ENCODE assay signal across 1 cellular context in the genomic region with DNA sequence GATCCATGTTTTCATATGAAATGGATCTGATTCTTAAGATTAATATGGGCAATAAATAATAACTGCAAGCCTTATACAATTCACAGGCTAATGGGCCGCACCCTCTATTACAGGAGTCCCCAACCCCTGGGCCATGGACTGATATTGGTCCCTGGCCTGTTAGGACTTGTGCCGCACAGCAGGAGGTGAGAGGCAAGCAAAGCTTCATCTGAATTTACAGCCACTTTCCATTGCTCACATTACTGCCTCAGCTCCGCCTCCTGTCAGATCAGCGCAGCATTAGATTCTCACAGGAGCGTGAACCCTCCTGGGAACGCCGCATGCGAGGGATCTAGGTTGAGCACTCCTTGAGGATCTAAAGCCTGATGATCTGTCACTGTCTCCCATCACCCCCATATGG.
A peak's percentile ranks its signal among the peaks of the same experiment; 100 is the strongest.
TF ChIP-seq lines count a peak whose summit lies in the region.

No MANE protein-coding gene starts in this region.

TF ChIP-seq in HEK293, 187 proteins besides CTCF, POLR2A, EP300 and RAD21 (continued from another document):
- TF ChIP-seq, protein P1, sequence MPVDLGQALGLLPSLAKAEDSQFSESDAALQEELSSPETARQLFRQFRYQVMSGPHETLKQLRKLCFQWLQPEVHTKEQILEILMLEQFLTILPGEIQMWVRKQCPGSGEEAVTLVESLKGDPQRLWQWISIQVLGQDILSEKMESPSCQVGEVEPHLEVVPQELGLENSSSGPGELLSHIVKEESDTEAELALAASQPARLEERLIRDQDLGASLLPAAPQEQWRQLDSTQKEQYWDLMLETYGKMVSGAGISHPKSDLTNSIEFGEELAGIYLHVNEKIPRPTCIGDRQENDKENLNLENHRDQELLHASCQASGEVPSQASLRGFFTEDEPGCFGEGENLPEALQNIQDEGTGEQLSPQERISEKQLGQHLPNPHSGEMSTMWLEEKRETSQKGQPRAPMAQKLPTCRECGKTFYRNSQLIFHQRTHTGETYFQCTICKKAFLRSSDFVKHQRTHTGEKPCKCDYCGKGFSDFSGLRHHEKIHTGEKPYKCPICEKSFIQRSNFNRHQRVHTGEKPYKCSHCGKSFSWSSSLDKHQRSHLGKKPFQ (tag by site-specific recombination; IDR thresholded peaks at IDR 0.05), result peak; percentile 85
- TF ChIP-seq ZNF529 (tag by site-specific recombination; IDR thresholded peaks at IDR 0.05; ENCODE audit: insufficient replicate concordance) (no peak), ZNF223 (tag by site-specific recombination; IDR thresholded peaks at IDR 0.05) (no peak), ZNF114 (tag by site-specific recombination; IDR thresholded peaks at IDR 0.05) (no peak), SP2 (tag by site-specific recombination; IDR thresholded peaks at IDR 0.05) (peak; percentile 55), RBAK (tag by site-specific recombination; IDR thresholded peaks at IDR 0.05) (no peak), ZNF621 (tag by site-specific recombination; IDR thresholded peaks at IDR 0.05) (no peak), ZNF558 (tag by site-specific recombination; IDR thresholded peaks at IDR 0.05) (no peak; the same call in 1 of the 2 replicates), ZNF623 (tag by site-specific recombination; IDR thresholded peaks at IDR 0.05) (no peak), ZNF132 (tag by site-specific recombination; IDR thresholded peaks at IDR 0.05; ENCODE audit: borderline replicate concordance) (no peak), BCL11B (tag by site-specific recombination; IDR thresholded peaks at IDR 0.05; ENCODE audit: low read depth) (peak; percentile 88), ZNF561 (tag by site-specific recombination; IDR thresholded peaks at IDR 0.05; ENCODE audit: borderline replicate concordance) (peak; percentile 98), ZNF610 (tag by site-specific recombination; IDR thresholded peaks at IDR 0.05; ENCODE audit: borderline replicate concordance) (peak; percentile 60; the same call in 1 of the 2 replicates), ZNF48 (tag by site-specific recombination; IDR thresholded peaks at IDR 0.05) (no peak), IKZF3 (tag by site-specific recombination; IDR thresholded peaks at IDR 0.05) (peak; percentile 99)
- TF ChIP-seq, protein P2, sequence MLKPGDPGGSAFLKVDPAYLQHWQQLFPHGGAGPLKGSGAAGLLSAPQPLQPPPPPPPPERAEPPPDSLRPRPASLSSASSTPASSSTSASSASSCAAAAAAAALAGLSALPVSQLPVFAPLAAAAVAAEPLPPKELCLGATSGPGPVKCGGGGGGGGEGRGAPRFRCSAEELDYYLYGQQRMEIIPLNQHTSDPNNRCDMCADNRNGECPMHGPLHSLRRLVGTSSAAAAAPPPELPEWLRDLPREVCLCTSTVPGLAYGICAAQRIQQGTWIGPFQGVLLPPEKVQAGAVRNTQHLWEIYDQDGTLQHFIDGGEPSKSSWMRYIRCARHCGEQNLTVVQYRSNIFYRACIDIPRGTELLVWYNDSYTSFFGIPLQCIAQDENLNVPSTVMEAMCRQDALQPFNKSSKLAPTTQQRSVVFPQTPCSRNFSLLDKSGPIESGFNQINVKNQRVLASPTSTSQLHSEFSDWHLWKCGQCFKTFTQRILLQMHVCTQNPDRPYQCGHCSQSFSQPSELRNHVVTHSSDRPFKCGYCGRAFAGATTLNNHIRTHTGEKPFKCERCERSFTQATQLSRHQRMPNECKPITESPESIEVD (tag by site-specific recombination; IDR thresholded peaks at IDR 0.05), result peak; percentile 96
- TF ChIP-seq, protein P3, sequence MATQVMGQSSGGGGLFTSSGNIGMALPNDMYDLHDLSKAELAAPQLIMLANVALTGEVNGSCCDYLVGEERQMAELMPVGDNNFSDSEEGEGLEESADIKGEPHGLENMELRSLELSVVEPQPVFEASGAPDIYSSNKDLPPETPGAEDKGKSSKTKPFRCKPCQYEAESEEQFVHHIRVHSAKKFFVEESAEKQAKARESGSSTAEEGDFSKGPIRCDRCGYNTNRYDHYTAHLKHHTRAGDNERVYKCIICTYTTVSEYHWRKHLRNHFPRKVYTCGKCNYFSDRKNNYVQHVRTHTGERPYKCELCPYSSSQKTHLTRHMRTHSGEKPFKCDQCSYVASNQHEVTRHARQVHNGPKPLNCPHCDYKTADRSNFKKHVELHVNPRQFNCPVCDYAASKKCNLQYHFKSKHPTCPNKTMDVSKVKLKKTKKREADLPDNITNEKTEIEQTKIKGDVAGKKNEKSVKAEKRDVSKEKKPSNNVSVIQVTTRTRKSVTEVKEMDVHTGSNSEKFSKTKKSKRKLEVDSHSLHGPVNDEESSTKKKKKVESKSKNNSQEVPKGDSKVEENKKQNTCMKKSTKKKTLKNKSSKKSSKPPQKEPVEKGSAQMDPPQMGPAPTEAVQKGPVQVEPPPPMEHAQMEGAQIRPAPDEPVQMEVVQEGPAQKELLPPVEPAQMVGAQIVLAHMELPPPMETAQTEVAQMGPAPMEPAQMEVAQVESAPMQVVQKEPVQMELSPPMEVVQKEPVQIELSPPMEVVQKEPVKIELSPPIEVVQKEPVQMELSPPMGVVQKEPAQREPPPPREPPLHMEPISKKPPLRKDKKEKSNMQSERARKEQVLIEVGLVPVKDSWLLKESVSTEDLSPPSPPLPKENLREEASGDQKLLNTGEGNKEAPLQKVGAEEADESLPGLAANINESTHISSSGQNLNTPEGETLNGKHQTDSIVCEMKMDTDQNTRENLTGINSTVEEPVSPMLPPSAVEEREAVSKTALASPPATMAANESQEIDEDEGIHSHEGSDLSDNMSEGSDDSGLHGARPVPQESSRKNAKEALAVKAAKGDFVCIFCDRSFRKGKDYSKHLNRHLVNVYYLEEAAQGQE (tag by site-specific recombination; IDR thresholded peaks at IDR 0.05), result no peak
- TF ChIP-seq, protein P4, sequence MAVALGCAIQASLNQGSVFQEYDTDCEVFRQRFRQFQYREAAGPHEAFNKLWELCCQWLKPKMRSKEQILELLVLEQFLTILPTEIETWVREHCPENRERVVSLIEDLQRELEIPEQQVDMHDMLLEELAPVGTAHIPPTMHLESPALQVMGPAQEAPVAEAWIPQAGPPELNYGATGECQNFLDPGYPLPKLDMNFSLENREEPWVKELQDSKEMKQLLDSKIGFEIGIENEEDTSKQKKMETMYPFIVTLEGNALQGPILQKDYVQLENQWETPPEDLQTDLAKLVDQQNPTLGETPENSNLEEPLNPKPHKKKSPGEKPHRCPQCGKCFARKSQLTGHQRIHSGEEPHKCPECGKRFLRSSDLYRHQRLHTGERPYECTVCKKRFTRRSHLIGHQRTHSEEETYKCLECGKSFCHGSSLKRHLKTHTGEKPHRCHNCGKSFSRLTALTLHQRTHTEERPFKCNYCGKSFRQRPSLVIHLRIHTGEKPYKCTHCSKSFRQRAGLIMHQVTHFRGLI (tag by site-specific recombination; IDR thresholded peaks at IDR 0.05), result peak; percentile 34; the same call in 1 of the 2 replicates
- TF ChIP-seq, protein P5, sequence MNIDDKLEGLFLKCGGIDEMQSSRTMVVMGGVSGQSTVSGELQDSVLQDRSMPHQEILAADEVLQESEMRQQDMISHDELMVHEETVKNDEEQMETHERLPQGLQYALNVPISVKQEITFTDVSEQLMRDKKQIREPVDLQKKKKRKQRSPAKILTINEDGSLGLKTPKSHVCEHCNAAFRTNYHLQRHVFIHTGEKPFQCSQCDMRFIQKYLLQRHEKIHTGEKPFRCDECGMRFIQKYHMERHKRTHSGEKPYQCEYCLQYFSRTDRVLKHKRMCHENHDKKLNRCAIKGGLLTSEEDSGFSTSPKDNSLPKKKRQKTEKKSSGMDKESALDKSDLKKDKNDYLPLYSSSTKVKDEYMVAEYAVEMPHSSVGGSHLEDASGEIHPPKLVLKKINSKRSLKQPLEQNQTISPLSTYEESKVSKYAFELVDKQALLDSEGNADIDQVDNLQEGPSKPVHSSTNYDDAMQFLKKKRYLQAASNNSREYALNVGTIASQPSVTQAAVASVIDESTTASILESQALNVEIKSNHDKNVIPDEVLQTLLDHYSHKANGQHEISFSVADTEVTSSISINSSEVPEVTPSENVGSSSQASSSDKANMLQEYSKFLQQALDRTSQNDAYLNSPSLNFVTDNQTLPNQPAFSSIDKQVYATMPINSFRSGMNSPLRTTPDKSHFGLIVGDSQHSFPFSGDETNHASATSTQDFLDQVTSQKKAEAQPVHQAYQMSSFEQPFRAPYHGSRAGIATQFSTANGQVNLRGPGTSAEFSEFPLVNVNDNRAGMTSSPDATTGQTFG (tag by site-specific recombination; IDR thresholded peaks at IDR 0.05; ENCODE audit: borderline replicate concordance), result no peak
